In genomic region chr1:119948342-119949214, GRCh38 we compare ENCODE assay signal across 8 cellular contexts. TPM values are rescaled to one million over a fixed set of nuclear protein-coding genes. Genes with fewer than 3 reads are reported as not detected.
DNase-seq lines count a peak whose midpoint lies in the region; ATAC-seq, FAIRE-seq and TF ChIP-seq lines count a peak whose summit lies in the region.

No MANE protein-coding gene starts in this region.

- intact Hi-C loops in pancreas (cut with DNase I), result no loop called here
- intact Hi-C loops in tibial artery (cut with DNase I; ENCODE audit: low total_unique reads), result no loop called here

- TF ChIP-seq CTCF in BJ (IDR thresholded peaks at IDR 0.05; ENCODE audit: insufficient read depth, low read depth, low read length) (peak; percentile 93), GM20000 (IDR thresholded peaks at IDR 0.05; ENCODE audit: extremely low read depth, missing control alignments) (peak; percentile 96), MM.1S (IDR thresholded peaks at IDR 0.05; ENCODE audit: low read length) (peak; percentile 61), pancreas (IDR thresholded peaks at IDR 0.05) (peak; percentile 31 to 78 (median 72)), tibial artery (IDR thresholded peaks at IDR 0.05) (peak; percentile 80)

- H3K9me3 ChIP-seq in MM.1S (replicated peaks; ENCODE audit: insufficient read depth, low read length), result no peaks in the 10 kb centered on the region
- no peaks in the 10 kb centered on the region for H3K9me3 ChIP-seq in pancreas
- no peaks in the 10 kb centered on the region for H3K9me3 ChIP-seq in tibial artery

- H3K9ac ChIP-seq in MM.1S (ENCODE audit: low read length), result no peak overlapping the region

- H3K27me3 ChIP-seq in BJ (ENCODE audit: control insufficient read depth, insufficient read depth, low read length) (no peaks in the 10 kb centered on the region), MM.1S (replicated peaks; ENCODE audit: insufficient read depth, low read length) (no peaks in the 10 kb centered on the region), pancreas (no peaks in the 10 kb centered on the region), tibial artery (no peaks in the 10 kb centered on the region)

- CTCF ChIA-PET in BJ (lab: Yijun Ruan, JAX), result interaction anchor here (0.6 to 3.1 kb wide), 25 partner anchors 8 to 349 kb away, joined by 3 to 27 read pairs (median 4); no protein-coding TSS in a partner anchor

- H3K4me3 ChIP-seq in BJ (ENCODE audit: low read depth, low read length) (no peak overlapping the region), MM.1S (ENCODE audit: low read length) (no peak overlapping the region), pancreas (no peak overlapping the region), tibial artery (no peak overlapping the region)

- H3K79me2 ChIP-seq in MM.1S (ENCODE audit: low read length), result no peaks in the 10 kb centered on the region

- H3K36me3 ChIP-seq in BJ (ENCODE audit: control insufficient read depth, insufficient read depth, low read length) (peaks cover 14% of the 10 kb centered on the region), MM.1S (replicated peaks; ENCODE audit: insufficient read depth, low read length) (no peaks in the 10 kb centered on the region), pancreas (peaks cover 4 to 41% (median 19%) of the 10 kb centered on the region in 3 donors), tibial artery (peaks cover 38 to 52% (median 41%) of the 10 kb centered on the region in 3 donors)

- no peak for DNase-seq in BJ (ENCODE audit: low read depth)
- DNase-seq in GM20000 (ENCODE audit: low spot score), result peak; percentile 53
- peak; percentile 50 for DNase-seq in MM.1S
- peak; percentile 22 for DNase-seq in SHP77 treated with DMSO at 0.1 percent for 48 hours (lab: John Stamatoyannopoulos, UW)
- DNase-seq in activated T-helper 9 cell treated with anti-CD3 and anti-CD28 coated beads, Interleukin-2, amount 50 U/mL, for 16 hours (ENCODE audit: low read depth), result peak; percentile 42
- peak; percentile 38 for DNase-seq in germinal center (ENCODE audit: low spot score)
- peak; percentile 54 to 85 (median 68) for DNase-seq in pancreas
- DNase-seq in tibial artery, result peak; percentile 78 to 87

- no peak overlapping the region for H2AFZ ChIP-seq in MM.1S (ENCODE audit: low read length)

- POLR2A ChIA-PET in BJ (lab: Charles Lee), result no interaction called here

- H3K9me2 ChIP-seq in MM.1S (replicated peaks; ENCODE audit: insufficient read depth, low read length), result no peaks in the 10 kb centered on the region

- no peaks in the 10 kb centered on the region for H3F3A ChIP-seq in MM.1S (ENCODE audit: insufficient read depth, low read length)

- 45 to 53% methylated on average over 6 of the region's 6 CpGs for WGBS in pancreas, 2 donors

- ATAC-seq in pancreas, result peak; percentile 70 to 93 (median 92)

- H3K27ac ChIP-seq in MM.1S (ENCODE audit: low read length) (no peak overlapping the region), pancreas (no peak overlapping the region), tibial artery (no peak overlapping the region)

- no peaks in the 10 kb centered on the region for H4K20me1 ChIP-seq in MM.1S (ENCODE audit: insufficient read depth, low read length)

- H3K4me1 ChIP-seq in MM.1S (ENCODE audit: low read length) (no peaks in the 10 kb centered on the region), pancreas (no peaks in the 10 kb centered on the region), tibial artery (peaks cover 0 to 23% (median 3%) of the 10 kb centered on the region in 4 donors)

- FAIRE-seq in pancreas (lab: Jason Lieb, UNC), result no peak

- H3K4me2 ChIP-seq in MM.1S (ENCODE audit: low read depth, low read length), result no peak overlapping the region

RNA-seq across cellular contexts. Expression of gene ADAM30, which starts 52.3 kb away (rescaled TPM):
- polyA plus RNA-seq in BJ (2011; rRNA removed) (not detected in 2 replicates), pancreas (not detected)
- not detected in 2 replicates for polyA minus RNA-seq in BJ (2011; rRNA and poly(A)+ RNA removed)
- total RNA-seq in pancreas, result not detected
